Comparison of ENCODE assay signal across 10 cellular contexts in the genomic region with DNA sequence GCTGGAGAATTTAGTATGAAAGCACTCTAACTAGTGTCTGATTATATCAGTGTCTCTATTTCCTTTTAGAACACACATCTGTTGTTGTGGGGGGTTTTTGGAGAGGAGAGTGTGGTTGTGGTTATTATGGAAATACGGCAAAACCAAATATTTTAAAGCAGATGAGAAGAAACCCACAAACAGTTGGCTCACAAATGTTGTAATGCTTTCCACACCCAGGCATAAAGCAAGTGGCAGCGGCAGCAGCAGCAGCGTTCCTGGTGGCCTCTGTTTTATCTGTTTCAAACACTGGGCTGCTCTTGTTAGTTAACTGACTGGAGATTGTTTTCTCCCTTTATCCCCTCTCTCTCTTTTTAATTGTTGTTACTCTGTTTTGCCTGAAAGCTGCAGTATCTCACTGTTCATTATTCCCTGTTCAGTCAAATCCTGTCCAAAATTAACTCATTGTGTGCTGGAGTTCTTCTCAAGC.
DNase-seq lines count a peak whose midpoint lies in the region; ATAC-seq, FAIRE-seq and TF ChIP-seq lines count a peak whose summit lies in the region.
"Had no signal": no experiment of that assay in that cellular context is flagged by ENCODE, and none has a peak within 500 bp of the region (broad histone marks: within the 10 kb centered on the region; RNA-seq: fewer than 3 reads in every experiment).

No MANE protein-coding gene starts in this region.

- ATAC-seq in right lobe of liver, result peak in 3 of 4 donors; percentile 36 to 56 (median 52)

- peaks cover 12% of the 10 kb centered on the region for H3K4me1 Mint-ChIP-seq in activated naive CD8-positive, alpha-beta T cell treated with anti-CD3 and anti-CD28 coated beads for 36 hours

- no peaks in the 10 kb centered on the region for H3K36me3 Mint-ChIP-seq in activated naive CD8-positive, alpha-beta T cell treated with anti-CD3 and anti-CD28 coated beads for 36 hours

- H4K20me1 ChIP-seq in BLaER1 treated with 17β-estradiol and CSF1 and Interleukin-3, amounts not matched to agents 10 nM and 100 nM, result no peaks in the 10 kb centered on the region

- H3K4me2 ChIP-seq in BLaER1 treated with 17β-estradiol and CSF1 and Interleukin-3, amounts not matched to agents 10 nM and 100 nM, result peak overlapping the region in 9 of 11 experiments; percentile 1 to 53 (median 35); a peak in 14 of 22 replicates

- H3K27me3 ChIP-seq in BLaER1 treated with 17β-estradiol and CSF1 and Interleukin-3, amounts not matched to agents 10 nM and 100 nM, result peaks cover 0 to 16% (median 0%) of the 10 kb centered on the region in 11 experiments; a peak in 4 of 22 replicates
- no peaks in the 10 kb centered on the region for H3K27me3 ChIP-seq in right lobe of liver
- no peaks in the 10 kb centered on the region for H3K27me3 ChIP-seq in thyroid gland

- H3K36me3 ChIP-seq in BLaER1 treated with 17β-estradiol and CSF1 and Interleukin-3, amounts not matched to agents 10 nM and 100 nM, result no peaks in the 10 kb centered on the region
- H3K36me3 ChIP-seq in HEK293 (ENCODE audit: control insufficient read depth in 2 of 2, insufficient read depth in 1 of 2, low read length in 2 of 2) (no peaks in the 10 kb centered on the region), right lobe of liver (no peaks in the 10 kb centered on the region), thyroid gland (no peaks in the 10 kb centered on the region)

- peak overlapping the region in 1 of 11 experiments; percentile 27; a peak in 1 of 22 replicates for H3K9ac ChIP-seq in BLaER1 treated with 17β-estradiol and CSF1 and Interleukin-3, amounts not matched to agents 10 nM and 100 nM

- POLR2A ChIA-PET in HEK293 (lab: Yijun Ruan, JAX), result no interaction called here

- no peak overlapping the region for H3K4me3 ChIP-seq in BLaER1 treated with 17β-estradiol and CSF1 and Interleukin-3, amounts not matched to agents 10 nM and 100 nM
- H3K4me3 ChIP-seq in HEK293 (ENCODE audit: low read depth, low read length) (no peak overlapping the region), right lobe of liver (no peak overlapping the region), thyroid gland (replicated peaks in 1 of 3) (no peak overlapping the region)

- H3K27me3 Mint-ChIP-seq in activated naive CD8-positive, alpha-beta T cell treated with anti-CD3 and anti-CD28 coated beads for 36 hours, result peaks cover 73% of the 10 kb centered on the region

- peak; percentile 16; the same call in 1 of the 2 replicates for TF ChIP-seq CTCF in HEK293 (tag by site-specific recombination; IDR thresholded peaks at IDR 0.05)
- TF ChIP-seq CTCF in right lobe of liver (IDR thresholded peaks at IDR 0.05), result no peak
- no peak for TF ChIP-seq CTCF in thyroid gland (IDR thresholded peaks at IDR 0.05)

- intact Hi-C loops in right lobe of liver (cut with DNase I) (no loop called here), thyroid gland (cut with DNase I) (no loop called here)

- no peak for FAIRE-seq in GM12892 (lab: Jason Lieb, UNC)
- FAIRE-seq: islet of Langerhans had no signal

- H3K27ac ChIP-seq in BLaER1 treated with 17β-estradiol and CSF1 and Interleukin-3, amounts not matched to agents 10 nM and 100 nM, result peak overlapping the region in 5 of 11 experiments; percentile 27 to 47 (median 46); a peak in 5 of 22 replicates
- H3K27ac ChIP-seq in HEK293 (ENCODE audit: extremely low read depth, low read depth, low read length) (no peak overlapping the region), right lobe of liver (peak overlapping the region in 1 of 3 donors; percentile 21), thyroid gland (peak overlapping the region in 1 of 3 donors; percentile 51)

- H3K4me3 Mint-ChIP-seq in activated naive CD8-positive, alpha-beta T cell treated with anti-CD3 and anti-CD28 coated beads for 36 hours, result no peak overlapping the region

- DNase-seq in activated naive CD8-positive, alpha-beta T cell treated with anti-CD3 and anti-CD28 coated beads for 36 hours, result peak; percentile 17
- DNase-seq in right lobe of liver (no peak), GDM1 (lab: John Stamatoyannopoulos, UW) (no peak), thyroid gland (no peak), GM12892 (ENCODE audit: insufficient read length) (no peak), NCI-H146 (lab: John Stamatoyannopoulos, UW) (no peak)
- DNase-seq: activated CD8-positive, alpha-beta memory T cell treated with anti-CD3 and anti-CD28 coated beads for 24 hours had no signal

- 14% methylated on average over 3 of the region's 3 CpGs for WGBS in right lobe of liver (ENCODE audit: insufficient coverage, low coverage, low lambda C conversion rate, missing lambda C conversion rate)
- 37 to 49% methylated on average over 3 of the region's 3 CpGs for WGBS in thyroid gland, 2 donors

- no peak for TF ChIP-seq POLR2A in right lobe of liver (IDR thresholded peaks at IDR 0.05)
- peak in 1 of 2 donors; percentile 11 for TF ChIP-seq POLR2A in thyroid gland (IDR thresholded peaks at IDR 0.05)
- no peak for TF ChIP-seq POLR2A in GM12892 (IDR thresholded peaks at IDR 0.05; ENCODE audit: low read depth, low read length)

- H3K9me3 ChIP-seq in BLaER1 treated with 17β-estradiol and CSF1 and Interleukin-3, amounts not matched to agents 10 nM and 100 nM (replicated peaks in 1 of 11), result no peaks in the 10 kb centered on the region
- no peaks in the 10 kb centered on the region for H3K9me3 ChIP-seq in HEK293 (ENCODE audit: control insufficient read depth, insufficient read depth, low read depth, low read length)
- no peaks in the 10 kb centered on the region for H3K9me3 ChIP-seq in right lobe of liver
- no peaks in the 10 kb centered on the region for H3K9me3 ChIP-seq in thyroid gland

- no peak overlapping the region for H3K27ac Mint-ChIP-seq in activated naive CD8-positive, alpha-beta T cell treated with anti-CD3 and anti-CD28 coated beads for 36 hours

- peaks cover 0 to 15% (median 8%) of the 10 kb centered on the region in 10 experiments; a peak in 11 of 20 replicates for H3K4me1 ChIP-seq in BLaER1 treated with 17β-estradiol and CSF1 and Interleukin-3, amounts not matched to agents 10 nM and 100 nM
- H3K4me1 ChIP-seq in HEK293 (ENCODE audit: control insufficient read depth, insufficient read depth, low read length) (no peaks in the 10 kb centered on the region), right lobe of liver (no peaks in the 10 kb centered on the region), thyroid gland (peaks cover 0 to 3% of the 10 kb centered on the region in 2 donors)

- CTCF ChIA-PET in HEK293 (lab: Yijun Ruan, JAX), result interaction anchor here (1.0 to 7.2 kb wide), 4 partner anchors 7 to 872 kb away, joined by 3 to 44 read pairs (median 6); no protein-coding TSS in a partner anchor

- no peaks in the 10 kb centered on the region for H3K9me3 Mint-ChIP-seq in activated naive CD8-positive, alpha-beta T cell treated with anti-CD3 and anti-CD28 coated beads for 36 hours

TF ChIP-seq in HEK293, 187 proteins besides CTCF, POLR2A, EP300 and RAD21:
- no peak for TF ChIP-seq ZNF391 (tag by site-specific recombination; IDR thresholded peaks at IDR 0.05; ENCODE audit: borderline replicate concordance, low read depth)
- TF ChIP-seq SP3 (tag by site-specific recombination; IDR thresholded peaks at IDR 0.05), result no peak
